10 cellular contexts compared by ENCODE assay signal in genomic region chr16:53132406-53132805, GRCh38.
DNase-seq lines count a peak whose midpoint lies in the region; ATAC-seq, FAIRE-seq and TF ChIP-seq lines count a peak whose summit lies in the region.
"Had no signal": no experiment of that assay in that cellular context is flagged by ENCODE, and none has a peak within 500 bp of the region (broad histone marks: within the 10 kb centered on the region; RNA-seq: fewer than 3 reads in every experiment).

No MANE protein-coding gene starts in this region.

- ATAC-seq in HG03196 (IDR thresholded peaks at IDR 0.05; ENCODE audit: unreplicated experiment) (no peak), left lung (no peak)

- H3K4me3 ChIP-seq in left ventricle myocardium inferior (peak overlapping the region; percentile 80), adrenal gland (peak overlapping the region in 1 of 4 donors; percentile 93), vagina (peak overlapping the region; percentile 88 to 89), left lung (peak overlapping the region in 1 of 2 donors; percentile 78)

- H3K36me3 ChIP-seq in left ventricle myocardium inferior: no peaks in the 10 kb centered on the region
- H3K36me3 ChIP-seq in adrenal gland (replicated peaks in 1 of 2): no peaks in the 10 kb centered on the region
- H3K36me3 ChIP-seq in vagina: no peaks in the 10 kb centered on the region
- no peaks in the 10 kb centered on the region for H3K36me3 ChIP-seq in left lung

- H3K9me3 ChIP-seq in left ventricle myocardium inferior (replicated peaks) (no peaks in the 10 kb centered on the region), adrenal gland (replicated peaks in 1 of 3) (no peaks in the 10 kb centered on the region), vagina (no peaks in the 10 kb centered on the region), left lung (no peaks in the 10 kb centered on the region)

- intact Hi-C loops in left ventricle myocardium inferior (cut with micrococcal nuclease) (no loop called here), cardiac septum (cut with DNase I) (no loop called here), adrenal gland (cut with DNase I) (loop anchor here in 1 of 2 donors (10.0 kb wide), 1 partner anchor 72 kb away; no protein-coding TSS in a partner anchor), vagina (cut with DNase I) (loop anchor here (10.0 kb wide), 2 partner anchors 72 to 78 kb away; partner anchors contain the start of genes CHD9 and CHD9NB), left lung (cut with DNase I) (loop anchor here in 1 of 2 donors (5.0 kb wide), 1 partner anchor 150 kb away; no protein-coding TSS in a partner anchor)

- H3K4me1 ChIP-seq in left ventricle myocardium inferior (peaks cover 69% of the 10 kb centered on the region), adrenal gland (replicated peaks in 1 of 2) (peaks cover 4 to 50% of the 10 kb centered on the region in 2 donors), vagina (peaks cover 41% of the 10 kb centered on the region), left lung (peaks cover 0 to 38% of the 10 kb centered on the region in 2 donors)

- TF ChIP-seq POLR2A in adrenal gland (IDR thresholded peaks at IDR 0.05): no peak
- no peak for TF ChIP-seq POLR2A in vagina (IDR thresholded peaks at IDR 0.05)

- H3K27ac ChIP-seq in left ventricle myocardium inferior (replicated peaks) (peak overlapping the region; percentile 98), adrenal gland (peak overlapping the region in 3 of 5 donors; percentile 86 to 96 (median 87)), vagina (peak overlapping the region; percentile 95), left lung (no peak overlapping the region)

- TF ChIP-seq CTCF in left ventricle myocardium inferior (IDR thresholded peaks at IDR 0.05; ENCODE audit: borderline replicate concordance) (no peak), adrenal gland (IDR thresholded peaks at IDR 0.05) (no peak), vagina (IDR thresholded peaks at IDR 0.05) (no peak), left lung (IDR thresholded peaks at IDR 0.05) (no peak)

- H3K27me3 ChIP-seq in left ventricle myocardium inferior (ENCODE audit: low read depth) (no peaks in the 10 kb centered on the region), adrenal gland (no peaks in the 10 kb centered on the region), vagina (no peaks in the 10 kb centered on the region), left lung (no peaks in the 10 kb centered on the region)

- DNase-seq in left ventricle myocardium inferior: no peak
- no peak for DNase-seq in cardiac septum (ENCODE audit: low spot score)
- no peak for DNase-seq in adrenal gland
- DNase-seq in vagina (ENCODE audit: extremely low spot score in 2 of 2): no peak
- DNase-seq in SIG-M5 (lab: John Stamatoyannopoulos, UW): no peak
- DNase-seq in left lung: no peak
- DNase-seq: activated CD4-positive, alpha-beta T cell treated with anti-CD3 and anti-CD28 coated beads, Interleukin-2, amount 50 U/mL, for 48 hours; NCI-H187 had no signal

- 64 to 76% (median 69%) methylated on average over 6 of the region's 6 CpGs for WGBS in adrenal gland, 4 donors

- peak; percentile 13 for FAIRE-seq in islet of Langerhans (lab: Jason Lieb, UNC)

Comparison
In these comparisons a context has a peak if more than half of its experiments do, and no peak if none do; other contexts are left out.
1. H3K27ac ChIP-seq: peak in left ventricle myocardium inferior (single experiment), adrenal gland (3 of 5) and vagina (single experiment); none in left lung (0 of 2).